ENCODE assay signal across 10 cellular contexts in genomic region chr14:104678901-104679705, GRCh38. TPM values are rescaled to one million over a fixed set of nuclear protein-coding genes. Genes with fewer than 3 reads are reported as not detected.
A peak's percentile ranks its signal among the peaks of the same experiment; 100 is the strongest.
DNase-seq lines count a peak whose midpoint lies in the region; ATAC-seq and TF ChIP-seq lines count a peak whose summit lies in the region.
"Had no signal": no experiment of that assay in that cellular context is flagged by ENCODE, and none has a peak within 500 bp of the region (broad histone marks: within the 10 kb centered on the region; RNA-seq: fewer than 3 reads in every experiment).

No MANE protein-coding gene starts in this region.

- no peaks in the 10 kb centered on the region for H3K36me3 Mint-ChIP-seq in CD4-positive, alpha-beta T cell (ENCODE audit: low read depth)
- H3K36me3 Mint-ChIP-seq in T-helper 17 cell (ENCODE audit: low read depth) = no peaks in the 10 kb centered on the region
- no peaks in the 10 kb centered on the region for H3K36me3 Mint-ChIP-seq in progenitor cell of endocrine pancreas (ENCODE audit: insufficient read depth)
- no peaks in the 10 kb centered on the region for H3K36me3 Mint-ChIP-seq in activated CD8-positive, alpha-beta memory T cell treated with anti-CD3 and anti-CD28 coated beads, Interleukin-2, amount 10 ng/mL, durations not matched to agents 7 days and 5 days
- H3K36me3 Mint-ChIP-seq: CD4-positive, alpha-beta memory T cell had no signal

- no peaks in the 10 kb centered on the region for H3K9me3 Mint-ChIP-seq in CD4-positive, alpha-beta T cell
- H3K9me3 Mint-ChIP-seq in progenitor cell of endocrine pancreas (ENCODE audit: low read depth) = no peaks in the 10 kb centered on the region
- no peaks in the 10 kb centered on the region for H3K9me3 Mint-ChIP-seq in activated CD8-positive, alpha-beta memory T cell treated with anti-CD3 and anti-CD28 coated beads, Interleukin-2, amount 10 ng/mL, durations not matched to agents 7 days and 5 days (ENCODE audit: low read depth)
- H3K9me3 Mint-ChIP-seq: CD4-positive, alpha-beta memory T cell had no signal

- intact Hi-C loops in CD4-positive, alpha-beta T cell (cut with DNase I, micrococcal nuclease) = no loop called here
- intact Hi-C loops in head of caudate nucleus (cut with DNase I) = no loop called here

- no peaks in the 10 kb centered on the region for H3K27me3 Mint-ChIP-seq in CD4-positive, alpha-beta T cell
- H3K27me3 Mint-ChIP-seq in T-helper 17 cell (no peaks in the 10 kb centered on the region), progenitor cell of endocrine pancreas (peaks cover 4% of the 10 kb centered on the region)
- H3K27me3 Mint-ChIP-seq in activated CD8-positive, alpha-beta memory T cell treated with anti-CD3 and anti-CD28 coated beads, Interleukin-2, amount 10 ng/mL, durations not matched to agents 7 days and 5 days = peaks cover 10% of the 10 kb centered on the region

- TF ChIP-seq CTCF in CD4-positive, alpha-beta T cell (IDR thresholded peaks at IDR 0.05) = no peak
- TF ChIP-seq CTCF in progenitor cell of endocrine pancreas (IDR thresholded peaks at IDR 0.05; ENCODE audit: unreplicated experiment) = no peak

- no peak for ATAC-seq in CD4-positive, alpha-beta T cell (ENCODE audit: poor library complexity)
- no peak for ATAC-seq in T-helper 17 cell
- no peak for ATAC-seq in HG03521 (IDR thresholded peaks at IDR 0.05; ENCODE audit: unreplicated experiment)
- ATAC-seq in activated CD8-positive, alpha-beta memory T cell treated with anti-CD3 and anti-CD28 coated beads, Interleukin-2, amount 10 ng/mL, durations not matched to agents 7 days and 5 days = no peak
- ATAC-seq in GM21825 (IDR thresholded peaks at IDR 0.05; ENCODE audit: unreplicated experiment) = no peak

- H3K27me3 ChIP-seq in CD4-positive, alpha-beta T cell (ENCODE audit: control insufficient read depth, insufficient read depth, low read length) = no peaks in the 10 kb centered on the region

- CTCF ChIA-PET in CD4-positive, alpha-beta T cell (lab: Charles Lee) = no interaction called here
- CTCF ChIA-PET in activated CD8-positive, alpha-beta memory T cell treated with anti-CD3 and anti-CD28 coated beads, Interleukin-2, amount 10 ng/mL, durations not matched to agents 7 days and 5 days (lab: Charles Lee) = interaction anchor here (1.2 to 3.1 kb wide), 7 partner anchors 9 to 90 kb away, joined by 3 to 17 read pairs (median 7); partner anchors contain the start of genes ADSS1 and SIVA1

- DNase-seq in CD4-positive, alpha-beta T cell = no peak
- DNase-seq in T-helper 17 cell (no peak), head of caudate nucleus (peak in 40 of 42 donors; percentile 57 to 92 (median 79)), progenitor cell of endocrine pancreas (ENCODE audit: low spot score, unreplicated experiment) (no peak), cerebellum (ENCODE audit: low spot score) (no peak)
- no peak for DNase-seq in activated CD8-positive, alpha-beta memory T cell treated with anti-CD3 and anti-CD28 coated beads, Interleukin-2, amount 10 ng/mL, durations not matched to agents 7 days and 5 days
- DNase-seq: CD4-positive, alpha-beta memory T cell; T1000 had no signal

- peaks cover 8% of the 10 kb centered on the region for H3K4me1 Mint-ChIP-seq in CD4-positive, alpha-beta T cell (ENCODE audit: low read depth)
- peaks cover 17% of the 10 kb centered on the region for H3K4me1 Mint-ChIP-seq in T-helper 17 cell
- peaks cover 41% of the 10 kb centered on the region for H3K4me1 Mint-ChIP-seq in progenitor cell of endocrine pancreas (ENCODE audit: low read depth)
- H3K4me1 Mint-ChIP-seq in activated CD8-positive, alpha-beta memory T cell treated with anti-CD3 and anti-CD28 coated beads, Interleukin-2, amount 10 ng/mL, durations not matched to agents 7 days and 5 days = peaks cover 16% of the 10 kb centered on the region

- no peak overlapping the region for H3K27ac Mint-ChIP-seq in CD4-positive, alpha-beta T cell
- H3K27ac Mint-ChIP-seq in T-helper 17 cell (no peak overlapping the region), progenitor cell of endocrine pancreas (peak overlapping the region; percentile 96)
- no peak overlapping the region for H3K27ac Mint-ChIP-seq in activated CD8-positive, alpha-beta memory T cell treated with anti-CD3 and anti-CD28 coated beads, Interleukin-2, amount 10 ng/mL, durations not matched to agents 7 days and 5 days

- H3K4me3 Mint-ChIP-seq in CD4-positive, alpha-beta T cell = peak overlapping the region; percentile 45
- H3K4me3 Mint-ChIP-seq in T-helper 17 cell = peak overlapping the region; percentile 90
- H3K4me3 Mint-ChIP-seq in progenitor cell of endocrine pancreas (ENCODE audit: low read depth) = peak overlapping the region; percentile 72
- H3K4me3 Mint-ChIP-seq in activated CD8-positive, alpha-beta memory T cell treated with anti-CD3 and anti-CD28 coated beads, Interleukin-2, amount 10 ng/mL, durations not matched to agents 7 days and 5 days = no peak overlapping the region

- POLR2A ChIA-PET in CD4-positive, alpha-beta T cell (lab: Charles Lee) = interaction anchor here (1.0 to 3.1 kb wide), 4 partner anchors 8 to 18 kb away, joined by 3 to 11 read pairs (median 6); partner anchors contain the start of gene INF2

- no peaks in the 10 kb centered on the region for H3K9me3 ChIP-seq in CD4-positive, alpha-beta T cell (ENCODE audit: control insufficient read depth, low read length)
- H3K9me3 ChIP-seq in T-helper 17 cell (ENCODE audit: control insufficient read depth, low read length, poor library complexity, severe bottlenecking) = no peaks in the 10 kb centered on the region

- H3K27ac ChIP-seq in CD4-positive, alpha-beta T cell (ENCODE audit: low read depth, low read length) = no peak overlapping the region

RNA-seq across cellular contexts. Expression of gene INF2, which starts 10.3 kb away (rescaled TPM):
- total RNA-seq in CD4-positive, alpha-beta T cell = 10 to 100 TPM; 74.9 to 76.9 TPM
- total RNA-seq in T-helper 17 cell (10 to 100 TPM; 61.0 to 76.1 TPM), progenitor cell of endocrine pancreas (69.2 and 75.3 TPM in 2 replicates), cerebellum (4.2 TPM)
- 10 to 100 TPM; 59.9 to 63.6 TPM for total RNA-seq in activated CD8-positive, alpha-beta memory T cell treated with anti-CD3 and anti-CD28 coated beads, Interleukin-2, amount 10 ng/mL, durations not matched to agents 7 days and 5 days

RNA-seq across cellular contexts. Expression of gene ADSS1, which starts 44.9 kb away (rescaled TPM):
- total RNA-seq in CD4-positive, alpha-beta T cell = 1 to 10 TPM; 2.0 to 2.7 TPM
- total RNA-seq in T-helper 17 cell (1 to 10 TPM; 2.4 to 2.9 TPM), progenitor cell of endocrine pancreas (8.9 and 9.7 TPM in 2 replicates), cerebellum (1.9 TPM)
- total RNA-seq in activated CD8-positive, alpha-beta memory T cell treated with anti-CD3 and anti-CD28 coated beads, Interleukin-2, amount 10 ng/mL, durations not matched to agents 7 days and 5 days = 1 to 10 TPM; 2.5 to 3.5 TPM

Comparison
In these comparisons a context has a peak if more than half of its experiments do, and no peak if none do; other contexts are left out.
1. DNase-seq: peak in head of caudate nucleus (40 of 42); none in CD4-positive, alpha-beta T cell (0 of 10), T-helper 17 cell (0 of 3), progenitor cell of endocrine pancreas (single experiment), cerebellum (single experiment) and activated CD8-positive, alpha-beta memory T cell treated with anti-CD3 and anti-CD28 coated beads, Interleukin-2, amount 10 ng/mL, durations not matched to agents 7 days and 5 days (single experiment).
2. RNA of gene INF2, which starts 10.3 kb away (total RNA-seq): 74.9 to 76.9 TPM in CD4-positive, alpha-beta T cell, 61.0 to 76.1 TPM in T-helper 17 cell, 69.2 to 75.3 TPM in progenitor cell of endocrine pancreas and 59.9 to 63.6 TPM in activated CD8-positive, alpha-beta memory T cell treated with anti-CD3 and anti-CD28 coated beads, Interleukin-2, amount 10 ng/mL, durations not matched to agents 7 days and 5 days; 4.2 TPM in cerebellum (single experiment); every median in the first group is over 10 times any median in the second.